In the genomic region with DNA sequence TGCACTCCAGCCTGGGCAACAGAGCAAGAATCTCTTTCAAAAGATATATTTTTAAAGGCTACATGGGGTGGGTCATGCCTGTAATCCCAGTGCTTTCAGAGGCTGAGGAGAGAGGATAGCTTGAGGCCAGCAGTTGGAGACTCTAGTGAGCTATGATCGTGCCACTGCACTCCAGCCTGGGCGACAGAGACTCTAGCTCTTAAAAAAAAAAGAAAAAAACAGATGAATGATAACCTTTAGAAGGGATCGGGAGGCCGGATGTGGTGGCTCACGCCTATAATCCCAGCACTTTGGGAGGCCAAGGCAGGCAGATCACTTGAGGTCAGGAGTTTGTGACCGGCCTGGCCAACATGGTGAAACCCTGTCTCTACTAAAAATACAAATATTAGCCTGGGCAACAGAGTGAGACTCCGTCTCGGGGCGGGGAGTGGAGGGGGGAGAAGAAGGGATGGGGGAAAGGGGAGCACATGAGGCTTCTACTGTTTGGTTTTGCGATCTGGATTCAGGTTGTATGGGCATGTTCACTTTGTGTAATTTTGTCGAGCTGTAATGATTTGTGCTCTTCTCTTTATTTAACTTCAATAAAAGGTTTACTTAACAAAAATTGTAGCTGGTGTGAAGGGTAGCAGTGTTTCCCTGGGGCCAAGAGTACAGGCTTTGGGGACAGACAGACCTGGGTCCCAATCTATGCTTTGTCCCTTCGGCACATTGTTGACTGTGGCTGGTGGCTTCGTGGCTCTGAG, we compare ENCODE assay signal across 8 cellular contexts. TPM values are rescaled to one million over a fixed set of nuclear protein-coding genes. Genes with fewer than 3 reads are reported as not detected.
DNase-seq lines count a peak whose midpoint lies in the region; ATAC-seq and TF ChIP-seq lines count a peak whose summit lies in the region.

No MANE protein-coding gene starts in this region.

- H3K79me2 ChIP-seq in DOHH2 (ENCODE audit: control insufficient read depth, low read length), result peaks cover 29% of the 10 kb centered on the region
- peaks cover 15% of the 10 kb centered on the region for H3K79me2 ChIP-seq in trophoblast cell (ENCODE audit: control insufficient read depth, insufficient read depth, low read length, poor library complexity)

- H3K4me3 ChIP-seq in DOHH2 (ENCODE audit: low read length) (peak overlapping the region; percentile 92), RWPE2 (ENCODE audit: severe bottlenecking) (peak overlapping the region; percentile 63), epithelial cell of esophagus (ENCODE audit: low read length) (peak overlapping the region; percentile 96), trophoblast cell (ENCODE audit: low read depth, low read length) (peak overlapping the region; percentile 79)

- H2AK5ac ChIP-seq in trophoblast cell (ENCODE audit: low read length), result peak overlapping the region; percentile 66

- H2BK120ac ChIP-seq in trophoblast cell (ENCODE audit: insufficient read depth, low read length, poor library complexity), result no peak overlapping the region

- H3K23ac ChIP-seq in trophoblast cell (ENCODE audit: low read length), result no peak overlapping the region

- H3K79me1 ChIP-seq in trophoblast cell (ENCODE audit: low read length), result peaks cover 12% of the 10 kb centered on the region

- peaks cover 33% of the 10 kb centered on the region for H3K36me3 ChIP-seq in DOHH2 (ENCODE audit: control insufficient read depth, low read length)
- H3K36me3 ChIP-seq in RWPE2 (ENCODE audit: low read depth), result peaks cover 35% of the 10 kb centered on the region
- H3K36me3 ChIP-seq in trophoblast cell (ENCODE audit: control insufficient read depth in 1 of 2, insufficient read depth in 2 of 2, low read length in 2 of 2), result peaks cover 24 to 27% of the 10 kb centered on the region in 2 experiments

- peak overlapping the region; percentile 81 for H3K14ac ChIP-seq in trophoblast cell (ENCODE audit: low read length)

- no peaks in the 10 kb centered on the region for H3K9me2 ChIP-seq in DOHH2 (replicated peaks; ENCODE audit: control insufficient read depth, low read length)

- no peaks in the 10 kb centered on the region for H4K20me1 ChIP-seq in DOHH2 (ENCODE audit: control insufficient read depth, insufficient read depth, low read depth, low read length)

- H4K12ac ChIP-seq in trophoblast cell (ENCODE audit: low read depth, low read length), result peak overlapping the region; percentile 59

- H2BK5ac ChIP-seq in trophoblast cell (ENCODE audit: low read depth, low read length, poor library complexity), result no peak overlapping the region

- no peak for TF ChIP-seq CTCF in DOHH2 (IDR thresholded peaks at IDR 0.05; ENCODE audit: low read depth, low read length, poor library complexity, severe bottlenecking)
- no peak for TF ChIP-seq CTCF in RWPE2 (IDR thresholded peaks at IDR 0.05; ENCODE audit: poor library complexity, severe bottlenecking)
- no peak for TF ChIP-seq CTCF in epithelial cell of esophagus (IDR thresholded peaks at IDR 0.05; ENCODE audit: insufficient read depth, low read depth, low read length, missing control alignments)
- no peak for TF ChIP-seq CTCF in omental fat pad (IDR thresholded peaks at IDR 0.05)

- H4K91ac ChIP-seq in trophoblast cell (ENCODE audit: low read depth, low read length), result peak overlapping the region; percentile 76

- peak overlapping the region; percentile 50 for H2AFZ ChIP-seq in trophoblast cell (ENCODE audit: insufficient read depth, low read length, poor library complexity)

- H3K9ac ChIP-seq in trophoblast cell (ENCODE audit: low read length), result no peak overlapping the region

- H2BK12ac ChIP-seq in trophoblast cell (ENCODE audit: low read length), result no peak overlapping the region

- ATAC-seq in RWPE2 (ENCODE audit: low read depth) (no peak), omental fat pad (ENCODE audit: low FRiP score) (no peak)

- DNase-seq in RWPE2 (ENCODE audit: low spot score), result no peak
- DNase-seq in epithelial cell of esophagus (ENCODE audit: low read depth), result no peak
- no peak for DNase-seq in trophoblast cell
- DNase-seq in omental fat pad (ENCODE audit: low spot score), result no peak
- no peak for DNase-seq in germinal center (ENCODE audit: low spot score)
- no peak for DNase-seq in activated CD4-positive, CD25-positive, alpha-beta regulatory T cell treated with anti-CD3 and anti-CD28 coated beads, Interleukin-2, amount 50 U/mL, for 72 hours
- no peak for DNase-seq in GM03348 (ENCODE audit: low spot score)

- H3K9me3 ChIP-seq in DOHH2 (ENCODE audit: control insufficient read depth, insufficient read depth, low read length) (no peaks in the 10 kb centered on the region), RWPE2 (ENCODE audit: severe bottlenecking) (no peaks in the 10 kb centered on the region), trophoblast cell (ENCODE audit: insufficient read depth, low read depth, low read length) (no peaks in the 10 kb centered on the region)

- WGBS in trophoblast cell (ENCODE audit: extremely low coverage, insufficient coverage, insufficient read length), result no CpG with 5 or more reads among the region's 13 CpGs

- no peaks in the 10 kb centered on the region for H3F3A ChIP-seq in DOHH2 (ENCODE audit: control insufficient read depth, insufficient read depth)

- peak overlapping the region; percentile 38 for H3K18ac ChIP-seq in trophoblast cell (ENCODE audit: low read length)

- H3K4me1 ChIP-seq in DOHH2 (ENCODE audit: control insufficient read depth, low read length) (peaks cover 24% of the 10 kb centered on the region), RWPE2 (ENCODE audit: insufficient read depth, poor library complexity, severe bottlenecking) (peaks cover 13% of the 10 kb centered on the region), trophoblast cell (ENCODE audit: control insufficient read depth in 1 of 2, insufficient read depth in 2 of 2, low read length in 2 of 2) (peaks cover 3 to 9% of the 10 kb centered on the region in 2 experiments)

- peak overlapping the region; percentile 86 for H4K8ac ChIP-seq in trophoblast cell (ENCODE audit: low read depth, low read length)

- H3K27ac ChIP-seq in DOHH2 (ENCODE audit: low read depth, low read length), result peak overlapping the region; percentile 62
- peak overlapping the region; percentile 62 for H3K27ac ChIP-seq in RWPE2 (ENCODE audit: poor library complexity, severe bottlenecking)
- H3K27ac ChIP-seq in trophoblast cell (ENCODE audit: low read depth, low read length), result no peak overlapping the region

- peak overlapping the region; percentile 44 for H3K4ac ChIP-seq in trophoblast cell (ENCODE audit: low read depth, low read length)

- H3K4me2 ChIP-seq in DOHH2 (ENCODE audit: low read length) (peak overlapping the region; percentile 95), trophoblast cell (ENCODE audit: low read length) (peak overlapping the region; percentile 78)

- H3K27me3 ChIP-seq in DOHH2 (ENCODE audit: control insufficient read depth, low read length) (no peaks in the 10 kb centered on the region), RWPE2 (ENCODE audit: insufficient read depth, poor library complexity, severe bottlenecking) (no peaks in the 10 kb centered on the region), trophoblast cell (ENCODE audit: insufficient read depth, low read length) (no peaks in the 10 kb centered on the region)

RNA-seq across cellular contexts. Expression of a gene that starts 1.1 kb away (rescaled TPM):
- 163 and 169 TPM in 2 replicates for polyA plus RNA-seq in trophoblast cell (2013)
- total RNA-seq in omental fat pad, result 100 to 1,000 TPM in 1 of 4 donors, 10 to 100 TPM in 3; 52.6 to 141 (median 75.4) TPM

RNA-seq across cellular contexts. Expression of a gene that starts 27.0 kb away (rescaled TPM):
- polyA plus RNA-seq in trophoblast cell (2013), result 0.33 and 0.53 TPM in 2 replicates
- total RNA-seq in omental fat pad, result 10 to 100 TPM in 1 of 4 donors, 1 to 10 TPM in 3; 1.4 to 11.8 (median 6.7) TPM

RNA-seq across cellular contexts. Expression of a gene that starts 35.4 kb away (rescaled TPM):
- 0.04 and 0.06 TPM in 2 replicates for polyA plus RNA-seq in trophoblast cell (2013)
- 100 to 1,000 TPM in 1 of 4 donors, 10 to 100 TPM in 3; 12.5 to 197 (median 29.3) TPM for total RNA-seq in omental fat pad
